ENCODE assay signal across 1 cellular context in genomic region chr6:30618270-30618787, GRCh38.
TF ChIP-seq lines count a peak whose summit lies in the region.

No MANE protein-coding gene starts in this region.

TF ChIP-seq in GM23338, 12 proteins besides CTCF, POLR2A, EP300 and RAD21 (continued from another document):
- TF ChIP-seq ZNF462 (CRISPR knock-in tag; IDR thresholded peaks at IDR 0.05) (no peak), EZH2phosphoT487 (IDR thresholded peaks at IDR 0.05; ENCODE audit: unreplicated experiment) (no peak), EZH2 (IDR thresholded peaks at IDR 0.05; ENCODE audit: low read depth, unreplicated experiment) (no peak), JUNB (IDR thresholded peaks at IDR 0.05; ENCODE audit: unreplicated experiment) (no peak), ZNF331 (CRISPR knock-in tag; IDR thresholded peaks at IDR 0.05; ENCODE audit: low read depth) (no peak), ZNF114 (CRISPR knock-in tag; IDR thresholded peaks at IDR 0.05) (no peak)
